In the genomic region with DNA sequence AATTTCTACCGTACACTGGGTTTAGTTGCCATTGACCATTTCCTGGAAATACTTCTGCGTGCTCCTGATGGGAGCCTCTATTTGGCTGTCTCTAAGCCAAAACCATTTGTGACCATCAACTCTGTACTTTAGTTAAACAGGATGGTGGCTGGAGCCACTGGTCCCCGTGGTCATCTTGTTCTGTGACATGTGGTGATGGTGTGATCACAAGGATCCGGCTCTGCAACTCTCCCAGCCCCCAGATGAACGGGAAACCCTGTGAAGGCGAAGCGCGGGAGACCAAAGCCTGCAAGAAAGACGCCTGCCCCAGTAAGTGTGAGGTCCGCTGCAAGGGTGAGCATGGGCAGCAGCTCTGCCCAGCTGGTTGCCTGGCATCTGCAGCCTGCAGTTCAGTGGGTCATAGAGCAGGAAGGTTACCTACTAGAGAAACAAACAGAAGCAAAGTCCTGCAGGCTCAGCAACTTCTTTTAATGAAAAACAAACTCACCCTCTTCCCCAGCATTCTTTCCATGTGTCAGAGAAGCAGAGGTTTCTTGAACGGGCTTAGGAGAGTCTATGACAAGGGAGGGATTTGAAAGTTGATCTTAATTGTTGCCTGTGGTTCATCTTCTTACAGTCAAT, we compare ENCODE assay signal across 15 cellular contexts. TPM values are rescaled to one million over a fixed set of nuclear protein-coding genes. Genes with fewer than 3 reads are reported as not detected.
A peak's percentile ranks its signal among the peaks of the same experiment; 100 is the strongest.
DNase-seq lines count a peak whose midpoint lies in the region; ATAC-seq and TF ChIP-seq lines count a peak whose summit lies in the region.
"Had no signal": no experiment of that assay in that cellular context is flagged by ENCODE, and none has a peak within 500 bp of the region (broad histone marks: within the 10 kb centered on the region; RNA-seq: fewer than 3 reads in every experiment).

No MANE protein-coding gene starts in this region.

- H3K27ac ChIP-seq in stomach smooth muscle (ENCODE audit: low read length) (peak overlapping the region; percentile 53), right cardiac atrium (ENCODE audit: low read length) (no peak overlapping the region)
- H3K27ac ChIP-seq: adrenal gland, pancreas, suprapubic skin had no signal

- H3K36me3 ChIP-seq in stomach smooth muscle (ENCODE audit: control insufficient read depth in 2 of 2, insufficient read depth in 2 of 2, low read length in 2 of 2) = peaks cover 86 to 99% of the 10 kb centered on the region in 2 donors

- intact Hi-C loops in left colon (cut with DNase I, micrococcal nuclease) = loop anchor here in 1 of 2 donors (10.0 kb wide), 1 partner anchor 273 kb away; no protein-coding TSS in a partner anchor
- intact Hi-C loops in right cardiac atrium (cut with DNase I) = loop anchor here in 2 of 4 donors (10.0 kb wide), 3 partner anchors 167 to 883 kb away; no protein-coding TSS in a partner anchor

- H3K27me3 ChIP-seq in stomach smooth muscle (ENCODE audit: control insufficient read depth in 1 of 2, insufficient read depth in 2 of 2, low read length in 2 of 2) (no peaks in the 10 kb centered on the region), right cardiac atrium (ENCODE audit: control insufficient read depth, insufficient read depth) (no peaks in the 10 kb centered on the region)
- H3K27me3 ChIP-seq: adrenal gland, pancreas, suprapubic skin had no signal

- H3K4me3 ChIP-seq in HFF-Myc (replicated peaks; ENCODE audit: low read depth, low read length) = no peak overlapping the region
- peak overlapping the region in 1 of 2 donors; percentile 15 for H3K4me3 ChIP-seq in stomach smooth muscle (ENCODE audit: low read length in 2 of 2)
- H3K4me3 ChIP-seq in right cardiac atrium (ENCODE audit: low read length) = no peak overlapping the region
- H3K4me3 ChIP-seq: adrenal gland, pancreas, suprapubic skin had no signal

- H3K4me1 ChIP-seq in stomach smooth muscle (ENCODE audit: control insufficient read depth, insufficient read depth, low read length) (peaks cover 60% of the 10 kb centered on the region), right cardiac atrium (ENCODE audit: control insufficient read depth, insufficient read depth, low read length) (no peaks in the 10 kb centered on the region)
- H3K4me1 ChIP-seq: adrenal gland, pancreas had no signal

- ATAC-seq in left colon (peak; percentile 13), right cardiac atrium (no peak)
- ATAC-seq: activated T-cell treated with anti-CD3 and anti-CD28 coated beads, Interleukin-2, amount 50 U/mL, for 72 hours; CD8-positive, alpha-beta T cell; pancreas had no signal

- DNase-seq in HFF-Myc (ENCODE audit: extremely low read depth, low read depth) (peak; percentile 25), dermis microvascular lymphatic vessel endothelial cell (ENCODE audit: low read depth in 2 of 2) (peak; percentile 59 to 61), left colon (peak in 1 of 2 donors; percentile 51), right cardiac atrium (no peak), T-helper 1 cell (no peak), NCI-H2029 treated with DMSO at 0.1 percent for 48 hours (lab: John Stamatoyannopoulos, UW) (no peak)
- DNase-seq: activated T-cell treated with anti-CD3 and anti-CD28 coated beads, Interleukin-2, amount 50 U/mL, for 72 hours; CD8-positive, alpha-beta T cell; MM.1S; NCI-H2171; pancreas; stimulated activated CD4-positive, alpha-beta T cell treated with anti-CD3 and anti-CD28 coated beads, Interleukin-15, amount 100 ng/mL, for 24 hours had no signal

- no peak overlapping the region for H3K9ac ChIP-seq in stomach smooth muscle (ENCODE audit: low read length in 2 of 2)

- H3K9me3 ChIP-seq in stomach smooth muscle (ENCODE audit: control insufficient read depth in 2 of 2, low read length in 2 of 2) (no peaks in the 10 kb centered on the region), right cardiac atrium (ENCODE audit: control insufficient read depth, low read length) (no peaks in the 10 kb centered on the region)
- H3K9me3 ChIP-seq: adrenal gland, pancreas, suprapubic skin had no signal

- TF ChIP-seq CTCF in HFF-Myc (IDR thresholded peaks at IDR 0.05; ENCODE audit: low read depth, low read length, missing control alignments) = no peak

- WGBS in right cardiac atrium = 85% methylated on average over 11 of the region's 11 CpGs

RNA-seq across cellular contexts. Expression of a gene that starts 7.1 kb away (rescaled TPM):
- total RNA-seq in dermis microvascular lymphatic vessel endothelial cell (4,129 and 8,012 TPM in 2 replicates), left colon (100 to 1,000 TPM; 174 to 181 TPM), right cardiac atrium (100 to 1,000 TPM in 1 of 4 donors, 10 to 100 TPM in 3; 31.3 to 462 (median 41.8) TPM)
- polyA plus RNA-seq in right cardiac atrium = 38.8 TPM

Comparison
In these comparisons a context has a peak if more than half of its experiments do, and no peak if none do; other contexts are left out.
1. DNase-seq: peak in HFF-Myc (single experiment) and dermis microvascular lymphatic vessel endothelial cell (2 of 2); none in right cardiac atrium (0 of 3), T-helper 1 cell (0 of 5) and NCI-H2029 treated with DMSO at 0.1 percent for 48 hours (single experiment).